9 cellular contexts compared by ENCODE assay signal in the genomic region with DNA sequence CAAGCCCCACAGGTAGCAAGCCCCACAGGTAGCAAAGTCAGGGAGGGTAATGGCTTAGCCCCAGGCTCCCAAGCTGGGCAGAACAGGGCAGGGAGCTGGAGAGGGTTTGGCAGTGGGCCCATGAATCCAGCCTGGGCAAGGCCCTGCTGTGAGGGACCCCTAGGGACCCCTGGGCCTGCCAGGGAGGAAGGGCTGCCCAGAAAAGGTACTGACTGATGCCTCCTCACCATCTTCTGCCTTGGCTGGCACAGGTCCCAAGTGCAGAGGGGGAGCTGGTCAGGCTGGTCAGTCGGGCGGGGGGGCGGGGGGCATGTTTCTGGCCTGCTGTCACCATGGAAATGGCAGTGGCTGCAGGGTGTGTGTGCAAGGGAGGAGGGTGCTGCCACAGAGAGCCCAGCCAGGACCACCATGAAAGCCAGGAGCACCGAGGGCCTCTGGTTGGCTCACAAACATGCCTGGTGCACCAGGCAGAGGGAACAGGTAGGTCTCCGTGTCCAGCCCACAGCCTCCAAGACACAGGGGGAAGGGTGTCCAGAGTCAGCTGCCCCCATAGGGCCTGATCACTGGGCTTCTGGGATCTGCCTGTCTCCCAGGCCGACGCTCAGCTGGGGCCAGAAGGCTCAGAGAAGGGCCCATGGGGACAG. TPM values are rescaled to one million over a fixed set of nuclear protein-coding genes. Genes with fewer than 3 reads are reported as not detected.
A peak's percentile ranks its signal among the peaks of the same experiment; 100 is the strongest.
DNase-seq lines count a peak whose midpoint lies in the region; ATAC-seq, FAIRE-seq and TF ChIP-seq lines count a peak whose summit lies in the region.
"Had no signal": no experiment of that assay in that cellular context is flagged by ENCODE, and none has a peak within 500 bp of the region (broad histone marks: within the 10 kb centered on the region; RNA-seq: fewer than 3 reads in every experiment).

No MANE protein-coding gene starts in this region.

- H2BK120ac ChIP-seq in mesenchymal stem cell (ENCODE audit: low read depth, low read length) = no peak overlapping the region

- H4K20me1 ChIP-seq in astrocyte (ENCODE audit: insufficient read depth, low read length) = peaks cover 46% of the 10 kb centered on the region

- no peaks in the 10 kb centered on the region for H3K36me3 Mint-ChIP-seq in activated naive CD4-positive, alpha-beta T cell treated with anti-CD3 and anti-CD28 coated beads, Interleukin-2, amount 50 U/mL, for 24 hours
- H3K36me3 Mint-ChIP-seq in astrocyte (ENCODE audit: low read depth, unreplicated experiment) = no peaks in the 10 kb centered on the region
- no peaks in the 10 kb centered on the region for H3K36me3 Mint-ChIP-seq in HFFc6 (ENCODE audit: low read depth)

- no peaks in the 10 kb centered on the region for H3K27me3 Mint-ChIP-seq in activated naive CD4-positive, alpha-beta T cell treated with anti-CD3 and anti-CD28 coated beads, Interleukin-2, amount 50 U/mL, for 24 hours
- H3K27me3 Mint-ChIP-seq in astrocyte (ENCODE audit: low read depth, unreplicated experiment) (no peaks in the 10 kb centered on the region), HFFc6 (ENCODE audit: insufficient read depth) (peaks cover 5% of the 10 kb centered on the region)

- H3K27me3 ChIP-seq in astrocyte (ENCODE audit: insufficient read depth, low read length) (no peaks in the 10 kb centered on the region), mesenchymal stem cell (ENCODE audit: control insufficient read depth in 1 of 2, insufficient read depth in 1 of 2, low read length in 2 of 2) (peaks cover 13 to 15% of the 10 kb centered on the region in 2 experiments), upper lobe of left lung (peaks cover 0 to 12% (median 5%) of the 10 kb centered on the region in 4 donors)

- H3K9me3 Mint-ChIP-seq in activated naive CD4-positive, alpha-beta T cell treated with anti-CD3 and anti-CD28 coated beads, Interleukin-2, amount 50 U/mL, for 24 hours = no peaks in the 10 kb centered on the region
- H3K9me3 Mint-ChIP-seq in astrocyte (ENCODE audit: unreplicated experiment) (no peaks in the 10 kb centered on the region), HFFc6 (peaks cover 4% of the 10 kb centered on the region; the same call in 1 of the 2 replicates)

- H2BK15ac ChIP-seq in mesenchymal stem cell (ENCODE audit: low read depth, poor library complexity, severe bottlenecking) = peak overlapping the region; percentile 28

- no peak for TF ChIP-seq CTCF in astrocyte (IDR thresholded peaks at IDR 0.05; ENCODE audit: insufficient read depth, low read depth, low read length)
- no peak for TF ChIP-seq CTCF in upper lobe of left lung (IDR thresholded peaks at IDR 0.05)
- TF ChIP-seq CTCF in HFFc6 (IDR thresholded peaks at IDR 0.05) = no peak

- FAIRE-seq in astrocyte (lab: Jason Lieb, UNC) = no peak
- FAIRE-seq: G401.6 had no signal

- H3K4me2 ChIP-seq in astrocyte (ENCODE audit: low read length) (peak overlapping the region; percentile 97), mesenchymal stem cell (ENCODE audit: low read length, poor library complexity, severe bottlenecking) (no peak overlapping the region)

- H2BK5ac ChIP-seq in mesenchymal stem cell (ENCODE audit: low read depth, low read length, poor library complexity, severe bottlenecking) = no peak overlapping the region

- no peak overlapping the region for H2BK12ac ChIP-seq in mesenchymal stem cell (ENCODE audit: low read length in 2 of 2)

- no peak for DNase-seq in activated naive CD4-positive, alpha-beta T cell treated with Interleukin-2 at 50 U/mL for 16 hours
- DNase-seq in astrocyte (ENCODE audit: low read depth) (no peak), mesenchymal stem cell (no peak), upper lobe of left lung (no peak), HPDE6-E6E7 (ENCODE audit: extremely low spot score) (no peak), HFFc6 (no peak)
- no peak for DNase-seq in stimulated activated CD4-positive, alpha-beta T cell treated with anti-CD3 and anti-CD28 coated beads, Interleukin-15, amount 100 ng/mL, for 24 hours

- no peak for TF ChIP-seq POLR2A in upper lobe of left lung (IDR thresholded peaks at IDR 0.05)

- peak overlapping the region; percentile 51 for H3K4me3 ChIP-seq in astrocyte (ENCODE audit: insufficient read depth, low read depth, low read length)
- H3K4me3 ChIP-seq in mesenchymal stem cell (ENCODE audit: insufficient read depth in 1 of 2, low read depth in 1 of 2, low read length in 2 of 2) = no peak overlapping the region
- H3K4me3 ChIP-seq in upper lobe of left lung = peak overlapping the region in 3 of 4 donors; percentile 59 to 89 (median 81)

- H3K4me1 ChIP-seq in astrocyte (ENCODE audit: insufficient read depth, low read length) (peaks cover 29% of the 10 kb centered on the region), mesenchymal stem cell (ENCODE audit: control insufficient read depth, insufficient read depth, low read depth, low read length) (peaks cover 79% of the 10 kb centered on the region), upper lobe of left lung (peaks cover 49 to 83% (median 63%) of the 10 kb centered on the region in 4 donors)

- no peak for TF ChIP-seq EP300 in upper lobe of left lung (IDR thresholded peaks at IDR 0.05)

- H3K9ac ChIP-seq in astrocyte (ENCODE audit: low read length) (peak overlapping the region; percentile 88), mesenchymal stem cell (ENCODE audit: low read length) (no peak overlapping the region)

- H3K4me3 Mint-ChIP-seq in activated naive CD4-positive, alpha-beta T cell treated with anti-CD3 and anti-CD28 coated beads, Interleukin-2, amount 50 U/mL, for 24 hours = peak overlapping the region; percentile 51
- H3K4me3 Mint-ChIP-seq in astrocyte (ENCODE audit: unreplicated experiment) = no peak overlapping the region
- no peak overlapping the region; the same call in 1 of the 2 replicates for H3K4me3 Mint-ChIP-seq in HFFc6

- H3K9me3 ChIP-seq in astrocyte (ENCODE audit: insufficient read depth, low read depth, low read length) (no peaks in the 10 kb centered on the region), mesenchymal stem cell (ENCODE audit: control insufficient read depth, low read length) (no peaks in the 10 kb centered on the region), upper lobe of left lung (no peaks in the 10 kb centered on the region)

- H3K36me3 ChIP-seq in astrocyte (ENCODE audit: insufficient read depth, low read length) (no peaks in the 10 kb centered on the region), mesenchymal stem cell (ENCODE audit: control insufficient read depth in 1 of 2, insufficient read depth in 2 of 2, low read depth in 1 of 2, low read length in 2 of 2) (peaks cover 9 to 41% of the 10 kb centered on the region in 2 experiments), upper lobe of left lung (peaks cover 0 to 21% (median 11%) of the 10 kb centered on the region in 4 donors)

- H2AK5ac ChIP-seq in mesenchymal stem cell (ENCODE audit: low read length, severe bottlenecking) = no peak overlapping the region

- H3K79me2 ChIP-seq in astrocyte (ENCODE audit: insufficient read depth, low read length) = peaks cover 25% of the 10 kb centered on the region

- no peak overlapping the region for H3K18ac ChIP-seq in mesenchymal stem cell (ENCODE audit: low read depth in 1 of 2, low read length in 2 of 2)

- peaks cover 6% of the 10 kb centered on the region for H3K4me1 Mint-ChIP-seq in activated naive CD4-positive, alpha-beta T cell treated with anti-CD3 and anti-CD28 coated beads, Interleukin-2, amount 50 U/mL, for 24 hours
- H3K4me1 Mint-ChIP-seq in astrocyte (ENCODE audit: low read depth, unreplicated experiment) = peaks cover 4% of the 10 kb centered on the region
- H3K4me1 Mint-ChIP-seq in HFFc6 (ENCODE audit: low read depth) = no peaks in the 10 kb centered on the region

- H3K23ac ChIP-seq in mesenchymal stem cell (ENCODE audit: low read length in 2 of 2) = no peak overlapping the region

- H3K27ac Mint-ChIP-seq in activated naive CD4-positive, alpha-beta T cell treated with anti-CD3 and anti-CD28 coated beads, Interleukin-2, amount 50 U/mL, for 24 hours = no peak overlapping the region
- H3K27ac Mint-ChIP-seq in astrocyte (ENCODE audit: unreplicated experiment) (no peak overlapping the region), HFFc6 (no peak overlapping the region)

- H3K4ac ChIP-seq in mesenchymal stem cell (ENCODE audit: low read depth in 1 of 2, low read length in 2 of 2) = no peak overlapping the region

- H3K79me1 ChIP-seq in mesenchymal stem cell (replicated peaks; ENCODE audit: low read length, poor library complexity, severe bottlenecking) = no peaks in the 10 kb centered on the region

- H3K14ac ChIP-seq in mesenchymal stem cell (ENCODE audit: low read length in 2 of 2) = no peak overlapping the region

- H4K91ac ChIP-seq in mesenchymal stem cell (ENCODE audit: low read length) = no peak overlapping the region

- H2AFZ ChIP-seq in astrocyte (ENCODE audit: low read depth, low read length) = no peak overlapping the region
- no peak overlapping the region for H2AFZ ChIP-seq in mesenchymal stem cell (ENCODE audit: low read depth, low read length)

- no peak overlapping the region for H4K8ac ChIP-seq in mesenchymal stem cell (ENCODE audit: low read length)

- H3K27ac ChIP-seq in astrocyte (ENCODE audit: low read depth, low read length) (no peak overlapping the region), mesenchymal stem cell (ENCODE audit: low read length, poor library complexity, severe bottlenecking) (no peak overlapping the region), upper lobe of left lung (peak overlapping the region; percentile 74 to 93 (median 87))

- ATAC-seq in upper lobe of left lung (ENCODE audit: low FRiP score in 2 of 2) = no peak

- WGBS in mesenchymal stem cell = 71% methylated on average over 7 of the region's 7 CpGs
- 36 to 50% methylated on average over 1 to 4 of the region's 7 CpGs for WGBS in upper lobe of left lung, 2 donors

RNA-seq across cellular contexts. Expression of a gene that starts 1.5 kb away (rescaled TPM):
- 56.0 and 71.8 TPM in 2 replicates for total RNA-seq in astrocyte
- polyA plus RNA-seq in mesenchymal stem cell (2013, experiment 1 of 2) = 120 TPM
- polyA plus RNA-seq in mesenchymal stem cell (2013, experiment 2 of 2) = 119 TPM
- 100 to 1,000 TPM in 5 of 6 donors, 10 to 100 TPM in 1; 55.5 to 422 (median 190) TPM for total RNA-seq in upper lobe of left lung
- total RNA-seq in HFFc6 (2021; fragmentation: NEBNext Ultra II Directional; extraction: Animal tissue kit (Norgen Biotek cat#: 25700)) = 10 to 100 TPM in 4 of 6 experiments, 1 to 10 TPM in 2; 6.9 to 22.4 (median 21.0) TPM

RNA-seq across cellular contexts. Expression of a gene that starts 13.5 kb away (rescaled TPM):
- total RNA-seq in astrocyte = 21.3 and 29.5 TPM in 2 replicates
- polyA plus RNA-seq in mesenchymal stem cell (2013, experiment 1 of 2) = 40.7 TPM
- polyA plus RNA-seq in mesenchymal stem cell (2013, experiment 2 of 2) = 42.6 TPM
- 100 to 1,000 TPM in 4 of 6 donors, 10 to 100 TPM in 2; 26.2 to 425 (median 200) TPM for total RNA-seq in upper lobe of left lung
- total RNA-seq in HFFc6 (2021; fragmentation: NEBNext Ultra II Directional; extraction: Animal tissue kit (Norgen Biotek cat#: 25700)) = 10 to 100 TPM in 4 of 6 experiments, 1 to 10 TPM in 2; 4.8 to 55.2 (median 42.3) TPM

RNA-seq across cellular contexts. Expression of a gene that starts 17.9 kb away (rescaled TPM):
- total RNA-seq in astrocyte (4.0 and 5.5 TPM in 2 replicates), upper lobe of left lung (10 to 100 TPM; 13.8 to 38.5 (median 17.4) TPM)
- polyA plus RNA-seq in mesenchymal stem cell (2013, experiment 1 of 2) = 2.3 TPM
- 2.5 TPM for polyA plus RNA-seq in mesenchymal stem cell (2013, experiment 2 of 2)
- 10 to 100 TPM in 5 of 6 experiments, 1 to 10 TPM in 1; 9.1 to 12.9 (median 12.7) TPM for total RNA-seq in HFFc6 (2021; fragmentation: NEBNext Ultra II Directional; extraction: Animal tissue kit (Norgen Biotek cat#: 25700))

RNA-seq across cellular contexts. Expression of a gene that starts 53.2 kb away (rescaled TPM):
- total RNA-seq in astrocyte (4.0 and 5.2 TPM in 2 replicates), upper lobe of left lung (1 to 10 TPM in 4 of 6 donors, under 1 TPM in 1, not detected in 1; 0.69 to 4.6 (median 3.8) TPM)
- polyA plus RNA-seq in mesenchymal stem cell (2013, experiment 1 of 2) = 0.87 TPM
- polyA plus RNA-seq in mesenchymal stem cell (2013, experiment 2 of 2) = 1.2 TPM
- total RNA-seq in HFFc6 (2021; fragmentation: NEBNext Ultra II Directional; extraction: Animal tissue kit (Norgen Biotek cat#: 25700)) = 1 to 10 TPM; 3.0 to 4.2 (median 3.4) TPM

RNA-seq across cellular contexts. Expression of a gene that starts 53.5 kb away (rescaled TPM):
- total RNA-seq in astrocyte = 93.7 and 111 TPM in 2 replicates
- 66.6 TPM for polyA plus RNA-seq in mesenchymal stem cell (2013, experiment 1 of 2)
- polyA plus RNA-seq in mesenchymal stem cell (2013, experiment 2 of 2) = 63.2 TPM
- total RNA-seq in upper lobe of left lung = 100 to 1,000 TPM in 2 of 6 donors, 10 to 100 TPM in 4; 64.8 to 315 (median 94.9) TPM
- 10 to 100 TPM; 67.5 to 71.3 (median 69.2) TPM for total RNA-seq in HFFc6 (2021; fragmentation: NEBNext Ultra II Directional; extraction: Animal tissue kit (Norgen Biotek cat#: 25700))

Comparison
In these comparisons a context has a peak if more than half of its experiments do, and no peak if none do; other contexts are left out.
1. H3K27ac ChIP-seq: peak in upper lobe of left lung (4 of 4); none in astrocyte (single experiment) and mesenchymal stem cell (single experiment).
2. H3K4me3 ChIP-seq: peak in astrocyte (single experiment) and upper lobe of left lung (3 of 4); none in mesenchymal stem cell (0 of 2).